1 cellular context compared by ENCODE assay signal in genomic region chr18:44696892-44697291, GRCh38.
TF ChIP-seq lines count a peak whose summit lies in the region.

No MANE protein-coding gene starts in this region.

TF ChIP-seq in GM23338, 12 proteins besides CTCF, POLR2A, EP300 and RAD21 (continued from another document):
- no peak for TF ChIP-seq REST (IDR thresholded peaks at IDR 0.05; ENCODE audit: unreplicated experiment)
- TF ChIP-seq ZNF114 (CRISPR knock-in tag; IDR thresholded peaks at IDR 0.05), result no peak
- TF ChIP-seq NANOG (IDR thresholded peaks at IDR 0.05; ENCODE audit: borderline replicate concordance), result no peak
- TF ChIP-seq POLR2AphosphoS5 (IDR thresholded peaks at IDR 0.05; ENCODE audit: low read depth), result no peak
- TF ChIP-seq CREB1 (CRISPR knock-in tag; IDR thresholded peaks at IDR 0.05; ENCODE audit: low read depth), result no peak
- no peak for TF ChIP-seq EZH2 (IDR thresholded peaks at IDR 0.05; ENCODE audit: low read depth, unreplicated experiment)
- TF ChIP-seq STAT1 (IDR thresholded peaks at IDR 0.05; ENCODE audit: unreplicated experiment), result no peak
